In the genomic region with DNA sequence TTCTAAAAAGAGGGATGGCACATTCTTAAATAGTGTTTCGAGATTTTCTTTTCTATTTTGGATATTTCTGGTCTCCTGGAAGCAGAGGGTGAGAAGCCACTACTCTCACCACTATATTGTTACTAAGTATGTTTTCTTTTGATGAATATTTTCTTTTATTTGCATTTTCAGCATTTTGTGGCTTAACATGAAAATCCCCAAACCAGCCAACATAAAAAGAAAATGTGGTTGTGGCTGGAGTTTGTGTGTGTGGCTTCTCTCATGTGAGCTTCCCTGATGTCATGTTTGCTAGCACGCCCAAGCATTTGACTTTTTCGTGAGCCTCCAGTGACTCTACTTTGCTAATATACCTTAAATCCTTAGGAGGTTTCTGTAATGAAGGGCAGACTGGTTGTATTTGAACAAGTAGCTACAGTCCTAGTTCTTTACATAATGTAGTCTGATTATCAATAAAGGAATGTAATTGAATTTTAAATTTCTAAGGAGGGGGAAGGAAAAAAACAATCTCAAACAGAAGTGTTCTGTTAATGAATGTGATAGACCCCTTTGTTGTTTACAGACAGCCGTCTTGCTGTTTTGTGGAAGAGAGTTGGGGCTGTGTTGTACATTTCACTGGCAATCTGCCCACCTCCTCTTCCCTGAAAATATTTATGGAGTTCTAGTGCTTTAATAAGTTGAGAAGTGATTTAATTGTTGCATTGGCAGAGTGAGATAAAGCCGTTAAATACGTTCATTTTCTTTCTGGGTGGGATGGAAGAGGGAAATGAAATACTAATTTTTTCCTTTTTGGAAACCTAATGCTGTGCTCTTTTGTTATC, we compare ENCODE assay signal across 11 cellular contexts.
DNase-seq lines count a peak whose midpoint lies in the region; ATAC-seq, FAIRE-seq and TF ChIP-seq lines count a peak whose summit lies in the region.
"Had no signal": no experiment of that assay in that cellular context is flagged by ENCODE, and none has a peak within 500 bp of the region (broad histone marks: within the 10 kb centered on the region; RNA-seq: fewer than 3 reads in every experiment).

No MANE protein-coding gene starts in this region.

- CTCF ChIA-PET in GM12878 (lab: Yijun Ruan, JAX) = interaction anchor here (0.7 to 14.5 kb wide), 11 partner anchors 9 to 138 kb away, joined by 3 to 197 read pairs (median 4); a partner anchor contains a TSS

- ATAC-seq in GM18508 (IDR thresholded peaks at IDR 0.05; ENCODE audit: insufficient read depth, unreplicated experiment) (peak; percentile 57), GM19438 (IDR thresholded peaks at IDR 0.05; ENCODE audit: low read depth, unreplicated experiment) (peak; percentile 62), HG03064 (IDR thresholded peaks at IDR 0.05; ENCODE audit: low read depth, unreplicated experiment) (peak; percentile 62), GM12878 (peak; percentile 92)

- TF ChIP-seq CTCF in GM12878 (IDR thresholded peaks at IDR 0.05 in 2 of 3, conservative IDR thresholded peaks at IDR 0.05 in 1 of 3; ENCODE audit: control insufficient read depth in 2 of 3, extremely low read depth in 1 of 3, insufficient read depth in 1 of 3, low read depth in 3 of 3, low read length in 3 of 3) = no peak

- peak; percentile 88 to 96 for TF ChIP-seq EP300 in GM12878 (IDR thresholded peaks at IDR 0.05; ENCODE audit: borderline replicate concordance in 1 of 2, control insufficient read depth in 1 of 2, low read depth in 2 of 2, low read length in 2 of 2)

- no peak for TF ChIP-seq RAD21 in GM12878 (IDR thresholded peaks at IDR 0.05; ENCODE audit: insufficient read depth, low read depth, low read length)

- in situ Hi-C loops in GM12878 (cut with MboI) = no loop called here

- DNase-seq in GM12878 (ENCODE audit: low read depth, low spot score) = peak; percentile 77
- DNase-seq in middle frontal gyrus (ENCODE audit: extremely low spot score, low spot score) = no peak
- no peak for DNase-seq in UCSD-AML1 (lab: John Stamatoyannopoulos, UW; ENCODE audit: unreplicated experiment)
- no peak for DNase-seq in glomerular visceral epithelial cell (ENCODE audit: extremely low spot score)
- DNase-seq in DMS153 (lab: John Stamatoyannopoulos, UW) = no peak
- DNase-seq: MV-4-11, retina had no signal

- POLR2A ChIA-PET in GM12878 (lab: Charles Lee) = interaction anchor here (0.5 to 2.4 kb wide), 7 partner anchors 8 to 237 kb away, joined by 3 to 10 read pairs (median 4); a partner anchor contains a TSS

- H3K4me2 ChIP-seq in GM12878 (ENCODE audit: control insufficient read depth, insufficient read depth) = peak overlapping the region; percentile 72

- BruUV-seq in GM12878 (replicated peaks; lab: Mats Ljungman, UMichigan) = no TSS peak

- peaks cover 3 to 6% of the 10 kb centered on the region in 2 experiments; a peak in 3 of 4 replicates for H3K36me3 ChIP-seq in GM12878 (ENCODE audit: control insufficient read depth in 2 of 2, insufficient read depth in 2 of 2, low read length in 1 of 2)

- WGBS in GM12878 (ENCODE audit: insufficient coverage, insufficient replicate concordance, low lambda C conversion rate, missing lambda C conversion rate) = 47% methylated on average over 6 of the region's 6 CpGs

- H3K9me3 ChIP-seq in GM12878 (replicated peaks; ENCODE audit: control insufficient read depth, insufficient read depth, low read length) = peaks cover 6% of the 10 kb centered on the region; the same call in 1 of the 3 replicates

- TF ChIP-seq POLR2A in GM12878 (IDR thresholded peaks at IDR 0.05; ENCODE audit: low read depth, low read length) = no peak

- no peak overlapping the region for H3K4me3 ChIP-seq in GM12878

- H3K79me2 ChIP-seq in GM12878 (ENCODE audit: control insufficient read depth, insufficient read depth, low read length) = peaks cover 16% of the 10 kb centered on the region

- no peak overlapping the region; the same call in 1 of the 2 replicates for H3K9ac ChIP-seq in GM12878 (ENCODE audit: control insufficient read depth, insufficient read depth, low read length)

- no peaks in the 10 kb centered on the region for H3K27me3 ChIP-seq in GM12878 (replicated peaks in 1 of 2; ENCODE audit: control insufficient read depth in 2 of 2, insufficient read depth in 2 of 2, low read length in 1 of 2)

- peaks cover 18% of the 10 kb centered on the region for H3K4me1 ChIP-seq in GM12878 (ENCODE audit: control insufficient read depth, insufficient read depth, low read length)

- peak; percentile 81 for FAIRE-seq in GM12878 (lab: Jason Lieb, UNC)
- FAIRE-seq: G401.6 had no signal

- RAD21 ChIA-PET in GM12878 (lab: Charles Lee; ENCODE audit: unreplicated experiment) = interaction anchor here (0.7 to 13.3 kb wide), 16 partner anchors 9 to 328 kb away, joined by 3 to 100 read pairs (median 7); a partner anchor contains a TSS

- peak overlapping the region; percentile 47 for H3K27ac ChIP-seq in GM12878 (ENCODE audit: control insufficient read depth, insufficient read depth)

- SMC1A ChIA-PET in GM12878 (lab: Charles Lee; ENCODE audit: uncharacterized antibody, unreplicated experiment) = interaction anchor here (0.6 to 8.0 kb wide), 21 partner anchors 10 to 163 kb away, joined by 3 to 87 read pairs (median 6); a partner anchor contains a TSS

- no peaks in the 10 kb centered on the region for H4K20me1 ChIP-seq in GM12878 (ENCODE audit: control insufficient read depth, insufficient read depth)

- intact Hi-C loops in GM12878 (cut with micrococcal nuclease; ENCODE audit: unreplicated experiment) = loop anchor here (2.0 to 5.0 kb wide), 2 partner anchors 46 to 114 kb away; a partner anchor contains a TSS

- H2AFZ ChIP-seq in GM12878 (ENCODE audit: control insufficient read depth, low read depth, low read length) = no peak overlapping the region

TF ChIP-seq in GM12878, 131 proteins besides CTCF, POLR2A, EP300 and RAD21 (continues in another document):
- TF ChIP-seq, protein P1, sequence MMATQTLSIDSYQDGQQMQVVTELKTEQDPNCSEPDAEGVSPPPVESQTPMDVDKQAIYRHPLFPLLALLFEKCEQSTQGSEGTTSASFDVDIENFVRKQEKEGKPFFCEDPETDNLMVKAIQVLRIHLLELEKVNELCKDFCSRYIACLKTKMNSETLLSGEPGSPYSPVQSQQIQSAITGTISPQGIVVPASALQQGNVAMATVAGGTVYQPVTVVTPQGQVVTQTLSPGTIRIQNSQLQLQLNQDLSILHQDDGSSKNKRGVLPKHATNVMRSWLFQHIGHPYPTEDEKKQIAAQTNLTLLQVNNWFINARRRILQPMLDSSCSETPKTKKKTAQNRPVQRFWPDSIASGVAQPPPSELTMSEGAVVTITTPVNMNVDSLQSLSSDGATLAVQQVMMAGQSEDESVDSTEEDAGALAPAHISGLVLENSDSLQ (IDR thresholded peaks at IDR 0.05) = no peak
- TF ChIP-seq YY1 (IDR thresholded peaks at IDR 0.05; ENCODE audit: low read depth, low read length) (no peak), MEF2B (IDR thresholded peaks at IDR 0.05; ENCODE audit: partially characterized antibody, poor library complexity, severe bottlenecking) (peak; percentile 85), KAT2A (conservative IDR thresholded peaks at IDR 0.05; ENCODE audit: control insufficient read depth, low read depth, low read length) (no peak), ZNF622 (IDR thresholded peaks at IDR 0.05) (no peak), NR2C1 (IDR thresholded peaks at IDR 0.05) (no peak)
- TF ChIP-seq, protein P2, sequence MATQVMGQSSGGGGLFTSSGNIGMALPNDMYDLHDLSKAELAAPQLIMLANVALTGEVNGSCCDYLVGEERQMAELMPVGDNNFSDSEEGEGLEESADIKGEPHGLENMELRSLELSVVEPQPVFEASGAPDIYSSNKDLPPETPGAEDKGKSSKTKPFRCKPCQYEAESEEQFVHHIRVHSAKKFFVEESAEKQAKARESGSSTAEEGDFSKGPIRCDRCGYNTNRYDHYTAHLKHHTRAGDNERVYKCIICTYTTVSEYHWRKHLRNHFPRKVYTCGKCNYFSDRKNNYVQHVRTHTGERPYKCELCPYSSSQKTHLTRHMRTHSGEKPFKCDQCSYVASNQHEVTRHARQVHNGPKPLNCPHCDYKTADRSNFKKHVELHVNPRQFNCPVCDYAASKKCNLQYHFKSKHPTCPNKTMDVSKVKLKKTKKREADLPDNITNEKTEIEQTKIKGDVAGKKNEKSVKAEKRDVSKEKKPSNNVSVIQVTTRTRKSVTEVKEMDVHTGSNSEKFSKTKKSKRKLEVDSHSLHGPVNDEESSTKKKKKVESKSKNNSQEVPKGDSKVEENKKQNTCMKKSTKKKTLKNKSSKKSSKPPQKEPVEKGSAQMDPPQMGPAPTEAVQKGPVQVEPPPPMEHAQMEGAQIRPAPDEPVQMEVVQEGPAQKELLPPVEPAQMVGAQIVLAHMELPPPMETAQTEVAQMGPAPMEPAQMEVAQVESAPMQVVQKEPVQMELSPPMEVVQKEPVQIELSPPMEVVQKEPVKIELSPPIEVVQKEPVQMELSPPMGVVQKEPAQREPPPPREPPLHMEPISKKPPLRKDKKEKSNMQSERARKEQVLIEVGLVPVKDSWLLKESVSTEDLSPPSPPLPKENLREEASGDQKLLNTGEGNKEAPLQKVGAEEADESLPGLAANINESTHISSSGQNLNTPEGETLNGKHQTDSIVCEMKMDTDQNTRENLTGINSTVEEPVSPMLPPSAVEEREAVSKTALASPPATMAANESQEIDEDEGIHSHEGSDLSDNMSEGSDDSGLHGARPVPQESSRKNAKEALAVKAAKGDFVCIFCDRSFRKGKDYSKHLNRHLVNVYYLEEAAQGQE (IDR thresholded peaks at IDR 0.05; ENCODE audit: low read depth, low read length) = no peak
- TF ChIP-seq, protein P3, sequence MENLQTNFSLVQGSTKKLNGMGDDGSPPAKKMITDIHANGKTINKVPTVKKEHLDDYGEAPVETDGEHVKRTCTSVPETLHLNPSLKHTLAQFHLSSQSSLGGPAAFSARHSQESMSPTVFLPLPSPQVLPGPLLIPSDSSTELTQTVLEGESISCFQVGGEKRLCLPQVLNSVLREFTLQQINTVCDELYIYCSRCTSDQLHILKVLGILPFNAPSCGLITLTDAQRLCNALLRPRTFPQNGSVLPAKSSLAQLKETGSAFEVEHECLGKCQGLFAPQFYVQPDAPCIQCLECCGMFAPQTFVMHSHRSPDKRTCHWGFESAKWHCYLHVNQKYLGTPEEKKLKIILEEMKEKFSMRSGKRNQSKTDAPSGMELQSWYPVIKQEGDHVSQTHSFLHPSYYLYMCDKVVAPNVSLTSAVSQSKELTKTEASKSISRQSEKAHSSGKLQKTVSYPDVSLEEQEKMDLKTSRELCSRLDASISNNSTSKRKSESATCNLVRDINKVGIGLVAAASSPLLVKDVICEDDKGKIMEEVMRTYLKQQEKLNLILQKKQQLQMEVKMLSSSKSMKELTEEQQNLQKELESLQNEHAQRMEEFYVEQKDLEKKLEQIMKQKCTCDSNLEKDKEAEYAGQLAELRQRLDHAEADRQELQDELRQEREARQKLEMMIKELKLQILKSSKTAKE (IDR thresholded peaks at IDR 0.05; ENCODE audit: low read depth, poor library complexity, severe bottlenecking) = peak; percentile 85
